Comparison of ENCODE assay signal across 9 cellular contexts in genomic region chr5:140246378-140247122, GRCh38. TPM values are rescaled to one million over a fixed set of nuclear protein-coding genes. Genes with fewer than 3 reads are reported as not detected.
A peak's percentile ranks its signal among the peaks of the same experiment; 100 is the strongest.
DNase-seq lines count a peak whose midpoint lies in the region; ATAC-seq and TF ChIP-seq lines count a peak whose summit lies in the region.
"Had no signal": no experiment of that assay in that cellular context is flagged by ENCODE, and none has a peak within 500 bp of the region (broad histone marks: within the 10 kb centered on the region; RNA-seq: fewer than 3 reads in every experiment).

No MANE protein-coding gene starts in this region.

- in situ Hi-C loops in GM13977 (cut with MboI; ENCODE audit: low pct_unique_long_range_greater_than_20kb, low sequenced_read_pairs, unreplicated experiment) = no loop called here

- H3K27ac ChIP-seq in stomach = peak overlapping the region; percentile 49 to 82 (median 79)

- peaks cover 24 to 84% (median 66%) of the 10 kb centered on the region in 4 donors for H3K36me3 ChIP-seq in stomach

- TF ChIP-seq POLR2A in stomach (IDR thresholded peaks at IDR 0.05) = no peak

- H3K4me1 ChIP-seq in stomach = peaks cover 72 to 100% (median 92%) of the 10 kb centered on the region in 4 donors

- no peak for TF ChIP-seq EP300 in stomach (IDR thresholded peaks at IDR 0.05)

- whole genome bisulfite sequencing in stomach, 5 donors = 25 to 48% (median 26%) methylated on average over 8 of the region's 8 CpGs

- DNase-seq in HCEC 1CT = peak; percentile 73
- peak; percentile 33 for DNase-seq in brain pericyte (ENCODE audit: low read depth, low spot score)
- DNase-seq in iris pigment epithelial cell (ENCODE audit: low read depth) = peak; percentile 84
- no peak for DNase-seq in stomach
- DNase-seq in activated CD4-positive, alpha-beta T cell treated with anti-CD3 and anti-CD28 coated beads for 1 hour = no peak
- no peak for DNase-seq in NCI-H1694 (lab: John Stamatoyannopoulos, UW)
- no peak for DNase-seq in GM13977 (ENCODE audit: low spot score)
- DNase-seq: spleen had no signal

- intact Hi-C loops in stomach (cut with DNase I; ENCODE audit: low total_unique reads) = loop anchor here (5.0 kb wide), 1 partner anchor 101 kb away; the partner anchor contains the start of gene HBEGF

- no peaks in the 10 kb centered on the region for H3K9me3 ChIP-seq in stomach
- H3K9me3 ChIP-seq: spleen had no signal

- no peak overlapping the region for H3K4me3 ChIP-seq in stomach
- H3K4me3 ChIP-seq: spleen had no signal

- TF ChIP-seq CTCF in stomach (IDR thresholded peaks at IDR 0.05) (no peak), GM13977 (IDR thresholded peaks at IDR 0.05; ENCODE audit: extremely low read depth, insufficient read depth, missing control alignments) (no peak)

- no peak for ATAC-seq in HG02973 (IDR thresholded peaks at IDR 0.05; ENCODE audit: unreplicated experiment)

- H3K27me3 ChIP-seq in stomach = no peaks in the 10 kb centered on the region

RNA-seq across cellular contexts. Expression of gene PFDN1, which starts 56.4 kb away (rescaled TPM):
- 100 to 1,000 TPM in 2 of 5 donors, 10 to 100 TPM in 3; 28.6 to 137 (median 52.1) TPM for total RNA-seq in stomach
- polyA plus RNA-seq in stomach = 10 to 100 TPM; 70.7 to 88.0 (median 77.8) TPM

Comparison
In these comparisons a context has a peak if more than half of its experiments do, and no peak if none do; other contexts are left out.
1. DNase-seq: peak in HCEC 1CT (single experiment), brain pericyte (single experiment) and iris pigment epithelial cell (single experiment); none in stomach (single experiment), activated CD4-positive, alpha-beta T cell treated with anti-CD3 and anti-CD28 coated beads for 1 hour (single experiment), NCI-H1694 (single experiment) and GM13977 (single experiment).